ENCODE assay signal across 8 cellular contexts in the genomic region with DNA sequence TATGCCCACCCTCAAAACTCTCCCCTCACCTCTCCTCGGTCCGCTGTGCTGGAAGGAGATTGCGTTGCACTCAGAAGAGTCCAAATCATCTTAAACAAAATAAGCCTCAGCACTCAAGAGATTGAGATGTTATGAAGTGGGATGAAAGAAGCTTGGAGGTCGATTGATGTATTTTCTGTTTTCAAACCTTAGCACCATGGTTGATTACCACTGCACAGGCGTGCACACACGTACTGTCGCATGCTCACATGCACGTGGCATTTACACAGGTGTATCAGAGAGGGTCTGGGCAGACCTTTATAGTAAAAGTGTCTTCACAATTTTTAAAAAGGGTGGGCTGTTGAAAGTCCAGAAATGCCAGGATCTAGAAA. TPM values are rescaled to one million over a fixed set of nuclear protein-coding genes. Genes with fewer than 3 reads are reported as not detected.
DNase-seq lines count a peak whose midpoint lies in the region; ATAC-seq and TF ChIP-seq lines count a peak whose summit lies in the region.

No MANE protein-coding gene starts in this region.

- no peak overlapping the region for H3K4ac ChIP-seq in neuronal stem cell (ENCODE audit: low read length)

- peaks cover 14% of the 10 kb centered on the region for H3K4me1 ChIP-seq in CD8-positive, alpha-beta T cell (ENCODE audit: insufficient read depth, low read length)
- H3K4me1 ChIP-seq in effector memory CD4-positive, alpha-beta T cell (ENCODE audit: control insufficient read depth, insufficient read depth, low read length, poor library complexity, severe bottlenecking): peaks cover 16% of the 10 kb centered on the region
- peaks cover 10 to 13% of the 10 kb centered on the region in 2 donors for H3K4me1 ChIP-seq in neuronal stem cell (ENCODE audit: control insufficient read depth in 2 of 2, insufficient read depth in 1 of 2, low read depth in 1 of 2, low read length in 2 of 2)

- H3K14ac ChIP-seq in neuronal stem cell (ENCODE audit: low read length): no peak overlapping the region

- no peaks in the 10 kb centered on the region for H3K79me1 ChIP-seq in neuronal stem cell (ENCODE audit: low read depth, low read length)

- peak overlapping the region; percentile 87 for H2AFZ ChIP-seq in neuronal stem cell (ENCODE audit: low read length)

- H3K27ac ChIP-seq in CD8-positive, alpha-beta T cell (ENCODE audit: low read depth, low read length): peak overlapping the region; percentile 61
- H3K27ac ChIP-seq in effector memory CD4-positive, alpha-beta T cell (ENCODE audit: insufficient read depth, low read length, poor library complexity, severe bottlenecking): peak overlapping the region; percentile 79
- peak overlapping the region; percentile 90 for H3K27ac ChIP-seq in neuronal stem cell (replicated peaks; ENCODE audit: low read length)

- H2AK5ac ChIP-seq in neuronal stem cell (ENCODE audit: low read depth, low read length): no peak overlapping the region

- in situ Hi-C loops in G401 (cut with HindIII; ENCODE audit: low sequenced_read_pairs): no loop called here

- no peak overlapping the region for H3K23ac ChIP-seq in neuronal stem cell (ENCODE audit: low read depth, low read length, poor library complexity)

- no peaks in the 10 kb centered on the region for H3K9me3 Mint-ChIP-seq in CD8-positive, alpha-beta T cell

- TF ChIP-seq POLR2A in NB4 (IDR thresholded peaks at IDR 0.05; ENCODE audit: extremely low read depth, insufficient read length): no peak

- intact Hi-C loops in CD8-positive, alpha-beta T cell (cut with DNase I, micrococcal nuclease): loop anchor here (1.0 to 10.0 kb wide), 6 partner anchors 282 to 1580 kb away; partner anchors contain the start of genes MAP3K4 (in 1 of the 2), SOD2 (in 1 of the 2) and WTAP (in 1 of the 2)

- peak overlapping the region; percentile 61 for H3K4me3 ChIP-seq in CD8-positive, alpha-beta T cell (ENCODE audit: low read depth, low read length)
- H3K4me3 ChIP-seq in NB4 (ENCODE audit: low read depth, low read length) (peak overlapping the region; percentile 63), neuronal stem cell (ENCODE audit: low read length in 2 of 2) (peak overlapping the region; percentile 61 to 69)
- peak overlapping the region; percentile 55 for H3K4me3 ChIP-seq in effector memory CD4-positive, alpha-beta T cell (ENCODE audit: insufficient read depth, low read depth, low read length, poor library complexity, severe bottlenecking)

- H3K18ac ChIP-seq in neuronal stem cell (ENCODE audit: low read length): no peak overlapping the region

- no peak overlapping the region for H4K8ac ChIP-seq in neuronal stem cell (ENCODE audit: low read depth, low read length)

- H3K27me3 Mint-ChIP-seq in CD8-positive, alpha-beta T cell (ENCODE audit: low read depth): no peaks in the 10 kb centered on the region

- no peaks in the 10 kb centered on the region for H3K36me3 ChIP-seq in CD8-positive, alpha-beta T cell (ENCODE audit: insufficient read depth, low read length)
- no peaks in the 10 kb centered on the region for H3K36me3 ChIP-seq in effector memory CD4-positive, alpha-beta T cell (ENCODE audit: control insufficient read depth, insufficient read depth, low read length)
- peaks cover 0 to 18% of the 10 kb centered on the region in 2 donors for H3K36me3 ChIP-seq in neuronal stem cell (replicated peaks in 1 of 2; ENCODE audit: control insufficient read depth in 2 of 2, insufficient read depth in 2 of 2, low read length in 2 of 2)

- peak overlapping the region; percentile 50 for H3K4me2 ChIP-seq in neuronal stem cell (ENCODE audit: insufficient read depth, low read length, poor library complexity, severe bottlenecking)

- CTCF ChIA-PET in CD8-positive, alpha-beta T cell (lab: Charles Lee): no interaction called here

- H3K36me3 Mint-ChIP-seq in CD8-positive, alpha-beta T cell: no peaks in the 10 kb centered on the region

- no peak for DNase-seq in CD8-positive, alpha-beta T cell
- DNase-seq in NB4 (ENCODE audit: low read depth) (no peak), neuronal stem cell (ENCODE audit: low spot score) (no peak), G401 (ENCODE audit: low spot score) (no peak), nucleus accumbens (lab: John Stamatoyannopoulos, UW) (no peak), RKO (ENCODE audit: low spot score) (no peak)
- no peak for DNase-seq in effector memory CD4-positive, alpha-beta T cell

- peak overlapping the region; percentile 90 for H3K4me3 Mint-ChIP-seq in CD8-positive, alpha-beta T cell

- peak; percentile 10 for ATAC-seq in CD8-positive, alpha-beta T cell
- no peak for ATAC-seq in HG02798 (IDR thresholded peaks at IDR 0.05; ENCODE audit: poor library complexity, unreplicated experiment)

- H3K9ac ChIP-seq in neuronal stem cell (ENCODE audit: low read depth, low read length, poor library complexity): no peak overlapping the region

- H3K27ac Mint-ChIP-seq in CD8-positive, alpha-beta T cell: peak overlapping the region; percentile 91

- no peak overlapping the region for H4K91ac ChIP-seq in neuronal stem cell (ENCODE audit: low read depth, low read length, poor library complexity)

- no peaks in the 10 kb centered on the region for H3K27me3 ChIP-seq in CD8-positive, alpha-beta T cell (ENCODE audit: insufficient read depth, low read length)
- H3K27me3 ChIP-seq in effector memory CD4-positive, alpha-beta T cell (replicated peaks; ENCODE audit: control insufficient read depth, insufficient read depth, low read length, poor library complexity, severe bottlenecking): no peaks in the 10 kb centered on the region
- no peaks in the 10 kb centered on the region for H3K27me3 ChIP-seq in neuronal stem cell (ENCODE audit: control insufficient read depth in 3 of 3, insufficient read depth in 3 of 3, low read depth in 1 of 3, low read length in 3 of 3)

- no peaks in the 10 kb centered on the region for H3K9me3 ChIP-seq in CD8-positive, alpha-beta T cell (ENCODE audit: low read length)
- H3K9me3 ChIP-seq in effector memory CD4-positive, alpha-beta T cell (ENCODE audit: control insufficient read depth, low read length): no peaks in the 10 kb centered on the region
- no peaks in the 10 kb centered on the region for H3K9me3 ChIP-seq in neuronal stem cell (replicated peaks in 1 of 2; ENCODE audit: control insufficient read depth in 2 of 2, insufficient read depth in 1 of 2, low read depth in 1 of 2, low read length in 2 of 2)

- H2BK15ac ChIP-seq in neuronal stem cell (ENCODE audit: low read length): no peak overlapping the region

- H3K4me1 Mint-ChIP-seq in CD8-positive, alpha-beta T cell (ENCODE audit: low read depth): peaks cover 21% of the 10 kb centered on the region

- H2BK5ac ChIP-seq in neuronal stem cell (ENCODE audit: low read length): no peak overlapping the region

- WGBS in neuronal stem cell (ENCODE audit: extremely low coverage in 2 of 2, insufficient read length in 2 of 2, insufficient replicate concordance in 1 of 2), 2 donors: no CpG with 5 or more reads among the region's 8 CpGs

- no peak overlapping the region for H2BK120ac ChIP-seq in neuronal stem cell (ENCODE audit: low read depth, low read length)

- POLR2A ChIA-PET in CD8-positive, alpha-beta T cell (lab: Charles Lee): interaction anchor here (0.7 to 2.1 kb wide), 4 partner anchors 31 to 282 kb away, joined by 4 to 5 read pairs (median 5); no protein-coding TSS in a partner anchor

- no peak overlapping the region for H2BK12ac ChIP-seq in neuronal stem cell (ENCODE audit: low read length)

- TF ChIP-seq CTCF in CD8-positive, alpha-beta T cell (IDR thresholded peaks at IDR 0.05): no peak
- TF ChIP-seq CTCF in NB4 (IDR thresholded peaks at IDR 0.05; ENCODE audit: low read depth, low read length): no peak

RNA-seq across cellular contexts. Expression of gene AGPAT4, which starts 0.6 kb away (rescaled TPM):
- 1 to 10 TPM; 1.2 to 2.8 TPM for total RNA-seq in CD8-positive, alpha-beta T cell
- polyA plus RNA-seq in neuronal stem cell (2013, experiment 1 of 2): 39.5 TPM
- 38.9 TPM for polyA plus RNA-seq in neuronal stem cell (2013, experiment 2 of 2)
- total RNA-seq in G401 (2014; rRNA removed; shearing (Covaris generic)): 3.6 TPM in 2 replicates
